Comparison of ENCODE assay signal across 18 cellular contexts in genomic region chr18:49020129-49020528, GRCh38.
DNase-seq lines count a peak whose midpoint lies in the region; ATAC-seq and TF ChIP-seq lines count a peak whose summit lies in the region.
"Had no signal": no experiment of that assay in that cellular context is flagged by ENCODE, and none has a peak within 500 bp of the region (broad histone marks: within the 10 kb centered on the region; RNA-seq: fewer than 3 reads in every experiment).

No MANE protein-coding gene starts in this region.

- H3K4me1 ChIP-seq in BLaER1 treated with 17β-estradiol and CSF1 and Interleukin-3, amounts not matched to agents 10 nM and 100 nM = peaks cover 49 to 94% (median 92%) of the 10 kb centered on the region in 10 experiments
- H3K4me1 ChIP-seq in colonic mucosa = no peaks in the 10 kb centered on the region

- no peak for TF ChIP-seq CTCF in GM13976 (IDR thresholded peaks at IDR 0.05; ENCODE audit: borderline replicate concordance, control extremely low read depth, extremely low read depth, insufficient read depth, missing control alignments)
- TF ChIP-seq CTCF in colonic mucosa (IDR thresholded peaks at IDR 0.05) = no peak
- TF ChIP-seq CTCF in omental fat pad (IDR thresholded peaks at IDR 0.05) = no peak

- peak overlapping the region; percentile 15 to 99 (median 90); a peak in 21 of 22 replicates for H3K4me2 ChIP-seq in BLaER1 treated with 17β-estradiol and CSF1 and Interleukin-3, amounts not matched to agents 10 nM and 100 nM
- H3K4me2 ChIP-seq: GM23338 had no signal

- peaks cover 0 to 14% (median 0%) of the 10 kb centered on the region in 11 experiments; a peak in 2 of 22 replicates for H4K20me1 ChIP-seq in BLaER1 treated with 17β-estradiol and CSF1 and Interleukin-3, amounts not matched to agents 10 nM and 100 nM

- peak overlapping the region in 7 of 11 experiments; percentile 50 to 96 (median 91); a peak in 14 of 22 replicates for H3K27ac ChIP-seq in BLaER1 treated with 17β-estradiol and CSF1 and Interleukin-3, amounts not matched to agents 10 nM and 100 nM
- H3K27ac ChIP-seq in colonic mucosa = no peak overlapping the region

- peak overlapping the region in 6 of 10 experiments; percentile 20 to 75 (median 58); a peak in 9 of 20 replicates for H3K4me3 ChIP-seq in BLaER1 treated with 17β-estradiol and CSF1 and Interleukin-3, amounts not matched to agents 10 nM and 100 nM
- H3K4me3 ChIP-seq in colonic mucosa = no peak overlapping the region
- H3K4me3 ChIP-seq: GM23338 had no signal

- in situ Hi-C loops in GM13976 (cut with MboI; ENCODE audit: low sequenced_read_pairs, unreplicated experiment) = no loop called here

- DNase-seq in GM13976 (ENCODE audit: low spot score) = peak; percentile 31
- DNase-seq in colonic mucosa = peak; percentile 18
- DNase-seq in omental fat pad (ENCODE audit: low spot score) = peak; percentile 7
- DNase-seq in activated naive CD4-positive, alpha-beta T cell (lab: John Stamatoyannopoulos, UW) = no peak
- no peak for DNase-seq in NCI-H1436 (lab: John Stamatoyannopoulos, UW)
- DNase-seq: activated CD4-positive, alpha-beta T cell treated with anti-CD3 and anti-CD28 coated beads, Interleukin-2, amount 50 U/mL, for 48 hours; amniotic stem cell; caudate nucleus; effector memory CD4-positive, alpha-beta T cell; Karpas-422; kidney glomerular epithelial cell; NCI-H1105 treated with DMSO at 0.1 percent for 48 hours; NCI-H774 had no signal

- no peak for ATAC-seq in omental fat pad (ENCODE audit: low FRiP score)
- ATAC-seq in HG03571 (IDR thresholded peaks at IDR 0.05; ENCODE audit: unreplicated experiment) = no peak
- ATAC-seq: activated T-helper 17 cell treated with anti-CD3 and anti-CD28 coated beads, Interleukin-2, amount 50 U/mL, for 72 hours; GM23338; sciatic nerve had no signal

- H3K36me3 ChIP-seq in BLaER1 treated with 17β-estradiol and CSF1 and Interleukin-3, amounts not matched to agents 10 nM and 100 nM = peaks cover 0 to 11% (median 0%) of the 10 kb centered on the region in 11 experiments; a peak in 2 of 22 replicates
- no peaks in the 10 kb centered on the region for H3K36me3 ChIP-seq in colonic mucosa

- no peaks in the 10 kb centered on the region for H3K9me3 ChIP-seq in BLaER1 treated with 17β-estradiol and CSF1 and Interleukin-3, amounts not matched to agents 10 nM and 100 nM (replicated peaks in 1 of 11)
- H3K9me3 ChIP-seq in colonic mucosa = no peaks in the 10 kb centered on the region

- H3K27me3 ChIP-seq in BLaER1 treated with 17β-estradiol and CSF1 and Interleukin-3, amounts not matched to agents 10 nM and 100 nM = peaks cover 0 to 57% (median 0%) of the 10 kb centered on the region in 11 experiments; a peak in 5 of 22 replicates
- H3K27me3 ChIP-seq in colonic mucosa = no peaks in the 10 kb centered on the region

- H3K9ac ChIP-seq in BLaER1 treated with 17β-estradiol and CSF1 and Interleukin-3, amounts not matched to agents 10 nM and 100 nM = peak overlapping the region in 7 of 11 experiments; percentile 41 to 87 (median 75); a peak in 15 of 22 replicates
- H3K9ac ChIP-seq in colonic mucosa (ENCODE audit: low read depth in 2 of 2, low read length in 2 of 2) = no peak overlapping the region

- intact Hi-C loops in colonic mucosa (cut with DNase I) = loop anchor here (5.0 to 10.0 kb wide), 2 partner anchors 152 to 215 kb away; no protein-coding TSS in a partner anchor

Comparison
In these comparisons a context has a peak if more than half of its experiments do, and no peak if none do; other contexts are left out.
1. H3K9ac ChIP-seq: peak in BLaER1 treated with 17β-estradiol and CSF1 and Interleukin-3, amounts not matched to agents 10 nM and 100 nM (7 of 11); none in colonic mucosa (0 of 2).
2. DNase-seq: peak in GM13976 (single experiment), colonic mucosa (single experiment) and omental fat pad (single experiment); none in activated naive CD4-positive, alpha-beta T cell (0 of 4) and NCI-H1436 (single experiment).